Comparison of ENCODE assay signal across 1 cellular context in the genomic region with DNA sequence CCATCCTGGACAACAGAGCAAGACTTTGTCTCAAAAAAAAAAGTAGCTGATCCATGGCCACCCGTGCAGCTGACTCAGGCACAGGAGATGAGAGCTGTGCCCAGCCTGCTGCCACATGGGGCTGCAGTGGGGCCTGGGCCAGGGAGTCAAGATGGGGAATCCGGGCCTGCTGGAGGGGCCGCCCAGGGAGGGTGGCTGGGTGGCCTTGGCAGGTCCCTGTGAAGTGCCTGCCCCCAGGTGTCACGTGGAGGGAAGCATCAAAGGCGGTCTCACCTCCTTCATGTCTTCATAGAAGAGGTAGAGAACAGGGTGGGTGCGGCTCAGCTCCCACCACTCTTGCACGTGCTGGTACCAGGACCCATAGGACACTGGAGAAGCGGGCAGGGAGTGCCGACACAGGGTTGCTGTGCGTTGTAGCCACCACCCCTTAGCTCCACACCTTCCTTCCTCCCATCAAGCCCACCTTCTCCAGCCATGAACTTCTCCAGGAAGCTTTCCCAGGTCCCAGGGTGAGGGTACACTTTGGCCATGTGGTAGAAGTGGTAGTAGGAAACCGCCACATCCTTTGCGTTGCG.
TF ChIP-seq lines count a peak whose summit lies in the region.

No MANE protein-coding gene starts in this region.

TF ChIP-seq in K562, 482 proteins besides CTCF, POLR2A, EP300 and RAD21:
- TF ChIP-seq POLR2AphosphoS2 (IDR thresholded peaks at IDR 0.05; ENCODE audit: low read length) = 0 out of 2 replicates have a peak, but pooled peaks have one; percentile 48
- TF ChIP-seq, protein P1, sequence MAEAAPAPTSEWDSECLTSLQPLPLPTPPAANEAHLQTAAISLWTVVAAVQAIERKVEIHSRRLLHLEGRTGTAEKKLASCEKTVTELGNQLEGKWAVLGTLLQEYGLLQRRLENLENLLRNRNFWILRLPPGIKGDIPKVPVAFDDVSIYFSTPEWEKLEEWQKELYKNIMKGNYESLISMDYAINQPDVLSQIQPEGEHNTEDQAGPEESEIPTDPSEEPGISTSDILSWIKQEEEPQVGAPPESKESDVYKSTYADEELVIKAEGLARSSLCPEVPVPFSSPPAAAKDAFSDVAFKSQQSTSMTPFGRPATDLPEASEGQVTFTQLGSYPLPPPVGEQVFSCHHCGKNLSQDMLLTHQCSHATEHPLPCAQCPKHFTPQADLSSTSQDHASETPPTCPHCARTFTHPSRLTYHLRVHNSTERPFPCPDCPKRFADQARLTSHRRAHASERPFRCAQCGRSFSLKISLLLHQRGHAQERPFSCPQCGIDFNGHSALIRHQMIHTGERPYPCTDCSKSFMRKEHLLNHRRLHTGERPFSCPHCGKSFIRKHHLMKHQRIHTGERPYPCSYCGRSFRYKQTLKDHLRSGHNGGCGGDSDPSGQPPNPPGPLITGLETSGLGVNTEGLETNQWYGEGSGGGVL (CRISPR knock-in tag; IDR thresholded peaks at IDR 0.05) = no peak
- 0 out of 2 replicates have a peak, but pooled peaks have one; percentile 14 for TF ChIP-seq POLR2G (IDR thresholded peaks at IDR 0.05; ENCODE audit: low read depth, low read length)
- TF ChIP-seq, protein P2, sequence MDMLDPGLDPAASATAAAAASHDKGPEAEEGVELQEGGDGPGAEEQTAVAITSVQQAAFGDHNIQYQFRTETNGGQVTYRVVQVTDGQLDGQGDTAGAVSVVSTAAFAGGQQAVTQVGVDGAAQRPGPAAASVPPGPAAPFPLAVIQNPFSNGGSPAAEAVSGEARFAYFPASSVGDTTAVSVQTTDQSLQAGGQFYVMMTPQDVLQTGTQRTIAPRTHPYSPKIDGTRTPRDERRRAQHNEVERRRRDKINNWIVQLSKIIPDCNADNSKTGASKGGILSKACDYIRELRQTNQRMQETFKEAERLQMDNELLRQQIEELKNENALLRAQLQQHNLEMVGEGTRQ (CRISPR knock-in tag; IDR thresholded peaks at IDR 0.05) = no peak
- TF ChIP-seq ESRRA (IDR thresholded peaks at IDR 0.05; ENCODE audit: borderline replicate concordance, low read depth) = no peak
